23 cellular contexts compared by ENCODE assay signal in genomic region chr7:132328047-132328620, GRCh38.
DNase-seq lines count a peak whose midpoint lies in the region; ATAC-seq, FAIRE-seq and TF ChIP-seq lines count a peak whose summit lies in the region.
"Had no signal": no experiment of that assay in that cellular context is flagged by ENCODE, and none has a peak within 500 bp of the region (broad histone marks: within the 10 kb centered on the region; RNA-seq: fewer than 3 reads in every experiment).

No MANE protein-coding gene starts in this region.

- H3K9me3 Mint-ChIP-seq in neural crest cell = no peaks in the 10 kb centered on the region
- H3K9me3 Mint-ChIP-seq: CD8-positive, alpha-beta T cell had no signal

- H3K4me3 ChIP-seq in liver (ENCODE audit: low read depth in 1 of 3, low read length in 3 of 3) (no peak overlapping the region), HepG2 (replicated peaks in 1 of 3; ENCODE audit: insufficient read depth in 1 of 3, low read depth in 2 of 3, low read length in 3 of 3) (no peak overlapping the region)
- H3K4me3 ChIP-seq: BLaER1 treated with 17β-estradiol and CSF1 and Interleukin-3, amounts not matched to agents 10 nM and 100 nM; K562; MG63; Peyer's patch; SJSA1 had no signal

- intact Hi-C loops in HepG2 (cut with micrococcal nuclease; ENCODE audit: unreplicated experiment) = no loop called here
- intact Hi-C loops in left ventricle myocardium superior (cut with micrococcal nuclease) = no loop called here

- TF ChIP-seq POLR2A in HepG2 (IDR thresholded peaks at IDR 0.05; ENCODE audit: insufficient read depth in 1 of 2, low read depth in 2 of 2, low read length in 2 of 2) = no peak

- ATAC-seq in HepG2 (no peak), left ventricle myocardium superior (peak; percentile 87), GM18519 (IDR thresholded peaks at IDR 0.05; ENCODE audit: low FRiP score, unreplicated experiment) (no peak)
- ATAC-seq: CD8-positive, alpha-beta T cell; K562 had no signal

- TF ChIP-seq CTCF in liver (IDR thresholded peaks at IDR 0.05; ENCODE audit: low read depth, low read length, missing input control) (no peak), HepG2 (CRISPR knock-in tag; IDR thresholded peaks at IDR 0.05) (no peak), neural crest cell (conservative IDR thresholded peaks at IDR 0.05) (no peak)

- CTCF ChIA-PET in HepG2 (lab: Yijun Ruan, JAX; ENCODE audit: low intra/inter-chr PET ratio, low total read pairs) = no interaction called here

- no peak overlapping the region for H3K9ac ChIP-seq in liver (ENCODE audit: low read depth in 1 of 2, low read length in 2 of 2)
- H3K9ac ChIP-seq in HepG2 (ENCODE audit: insufficient read depth, low read depth, low read length) = no peak overlapping the region
- H3K9ac ChIP-seq: BLaER1 treated with 17β-estradiol and CSF1 and Interleukin-3, amounts not matched to agents 10 nM and 100 nM had no signal

- no peak overlapping the region for H2AFZ ChIP-seq in HepG2 (ENCODE audit: low read length)

- peak overlapping the region; percentile 78 for H3K27ac Mint-ChIP-seq in neural crest cell (ENCODE audit: unreplicated experiment)
- H3K27ac Mint-ChIP-seq: CD8-positive, alpha-beta T cell had no signal

- peaks cover 10% of the 10 kb centered on the region for H3K27me3 Mint-ChIP-seq in neural crest cell (ENCODE audit: low read depth)

- no peak for DNase-seq in HepG2 (ENCODE audit: low spot score)
- DNase-seq in left ventricle myocardium superior = peak; percentile 52
- DNase-seq in neural crest cell (ENCODE audit: low read depth, low spot score) = peak; percentile 52
- DNase-seq in mucosa of gallbladder (ENCODE audit: low spot score) = no peak
- no peak for DNase-seq in iPS-NIHi11 (ENCODE audit: low spot score)
- DNase-seq: 8988T; Calu3; CD8-positive, alpha-beta T cell; DMS53; GF-D8; MG63; NCI-H1048; NCI-H1417 treated with DMSO at 0.1 percent for 48 hours; NCI-H187; NCI-H446; NCI-H526; Peyer's patch had no signal

- H3K9me3 ChIP-seq in liver (ENCODE audit: control insufficient read depth in 4 of 4, low read length in 3 of 4) (no peaks in the 10 kb centered on the region), HepG2 (ENCODE audit: low read length) (no peaks in the 10 kb centered on the region)
- H3K9me3 ChIP-seq: BLaER1 treated with 17β-estradiol and CSF1 and Interleukin-3, amounts not matched to agents 10 nM and 100 nM; MG63; Peyer's patch; SJSA1 had no signal

- H3K27me3 ChIP-seq in liver (ENCODE audit: control insufficient read depth in 4 of 4, insufficient read depth in 4 of 4, low read length in 3 of 4) = no peaks in the 10 kb centered on the region
- peaks cover 1 to 32% of the 10 kb centered on the region in 2 experiments; a peak in 3 of 5 replicates for H3K27me3 ChIP-seq in HepG2 (ENCODE audit: control insufficient read depth in 1 of 2, insufficient read depth in 2 of 2, low read length in 2 of 2)
- H3K27me3 ChIP-seq: BLaER1 treated with 17β-estradiol and CSF1 and Interleukin-3, amounts not matched to agents 10 nM and 100 nM; MG63; Peyer's patch; SJSA1 had no signal

- H3K4me2 ChIP-seq in HepG2 (ENCODE audit: low read depth, low read length) = no peak overlapping the region

- FAIRE-seq in HepG2 (lab: Jason Lieb, UNC) = no peak
- FAIRE-seq: H54, K562 had no signal

- in situ Hi-C loops in HepG2 (cut with HindIII; ENCODE audit: extremely low pct_ligation_motif_present, low pct_unique_long_range_greater_than_20kb) = loop anchor here (5.0 kb wide), 1 partner anchor 244 kb away; no protein-coding TSS in a partner anchor

- H3K27ac ChIP-seq in liver (ENCODE audit: low read depth in 1 of 2, low read length in 2 of 2) (no peak overlapping the region), HepG2 (ENCODE audit: extremely low read length, insufficient read depth, low read length) (no peak overlapping the region)
- H3K27ac ChIP-seq: BLaER1 treated with 17β-estradiol and CSF1 and Interleukin-3, amounts not matched to agents 10 nM and 100 nM; Peyer's patch; SJSA1 had no signal

- H3K4me1 Mint-ChIP-seq in neural crest cell = peaks cover 65% of the 10 kb centered on the region

- BruUV-seq in HepG2 (replicated peaks; lab: Mats Ljungman, UMichigan) = no TSS peak

- H3K36me3 ChIP-seq in liver (ENCODE audit: control insufficient read depth in 4 of 4, insufficient read depth in 3 of 4, low read depth in 1 of 4, low read length in 3 of 4) (no peaks in the 10 kb centered on the region), HepG2 (replicated peaks in 1 of 2; ENCODE audit: control insufficient read depth in 1 of 2, insufficient read depth in 2 of 2, low read length in 2 of 2) (no peaks in the 10 kb centered on the region)
- H3K36me3 ChIP-seq: BLaER1 treated with 17β-estradiol and CSF1 and Interleukin-3, amounts not matched to agents 10 nM and 100 nM; MG63; Peyer's patch; SJSA1 had no signal

- no peaks in the 10 kb centered on the region for H3K79me2 ChIP-seq in HepG2 (ENCODE audit: insufficient read depth, low read length)

- TF ChIP-seq EP300 in HepG2 (IDR thresholded peaks at IDR 0.05; ENCODE audit: low read depth in 2 of 2, low read length in 2 of 2) = no peak
- TF ChIP-seq EP300 in HepG2 (CRISPR knock-in tag; IDR thresholded peaks at IDR 0.05; ENCODE audit: borderline replicate concordance) = no peak

- H3K4me1 ChIP-seq in liver (ENCODE audit: control insufficient read depth in 4 of 4, insufficient read depth in 4 of 4, low read length in 3 of 4) = no peaks in the 10 kb centered on the region
- H3K4me1 ChIP-seq in HepG2 (ENCODE audit: insufficient read depth, low read length) = no peaks in the 10 kb centered on the region
- H3K4me1 ChIP-seq: BLaER1 treated with 17β-estradiol and CSF1 and Interleukin-3, amounts not matched to agents 10 nM and 100 nM; Peyer's patch; SJSA1 had no signal

- POLR2A ChIA-PET in HepG2 (lab: Yijun Ruan, JAX) = no interaction called here

- H3K36me3 Mint-ChIP-seq in neural crest cell (ENCODE audit: low read depth) = no peaks in the 10 kb centered on the region
- H3K36me3 Mint-ChIP-seq: CD8-positive, alpha-beta T cell had no signal

- TF ChIP-seq RAD21 in liver (IDR thresholded peaks at IDR 0.05) (no peak), HepG2 (CRISPR knock-in tag; IDR thresholded peaks at IDR 0.05) (no peak)

- peak overlapping the region; percentile 69 for H3K4me3 Mint-ChIP-seq in neural crest cell
- H3K4me3 Mint-ChIP-seq: CD8-positive, alpha-beta T cell had no signal

- H4K20me1 ChIP-seq in HepG2 (ENCODE audit: insufficient read depth, low read length) = no peaks in the 10 kb centered on the region
- H4K20me1 ChIP-seq: BLaER1 treated with 17β-estradiol and CSF1 and Interleukin-3, amounts not matched to agents 10 nM and 100 nM had no signal

- 76% methylated on average over 13 of the region's 13 CpGs for WGBS in liver
- WGBS in HepG2 (ENCODE audit: low lambda C conversion rate) = 28% methylated on average over 4 of the region's 13 CpGs

TF ChIP-seq in liver, 16 proteins besides CTCF, POLR2A, EP300 and RAD21 (continues in another document):
- TF ChIP-seq NR2F2 (IDR thresholded peaks at IDR 0.05) (peak; percentile 84), JUND (IDR thresholded peaks at IDR 0.05) (no peak), HNF4G (IDR thresholded peaks at IDR 0.05) (no peak), RXRA (IDR thresholded peaks at IDR 0.05) (peak; percentile 31 to 58)
- TF ChIP-seq, protein P1, sequence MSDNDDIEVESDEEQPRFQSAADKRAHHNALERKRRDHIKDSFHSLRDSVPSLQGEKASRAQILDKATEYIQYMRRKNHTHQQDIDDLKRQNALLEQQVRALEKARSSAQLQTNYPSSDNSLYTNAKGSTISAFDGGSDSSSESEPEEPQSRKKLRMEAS (IDR thresholded peaks at IDR 0.05) = no peak

TF ChIP-seq in HepG2, 621 proteins besides CTCF, POLR2A, EP300 and RAD21:
- TF ChIP-seq BRCA1 (CRISPR knock-in tag; IDR thresholded peaks at IDR 0.05) = no peak
- no peak for TF ChIP-seq MXD4 (CRISPR knock-in tag; IDR thresholded peaks at IDR 0.05)
- no peak for TF ChIP-seq TEAD3 (CRISPR knock-in tag; optimal IDR thresholded peaks at IDR 0.05; ENCODE audit: borderline replicate concordance)

Comparison
In these comparisons a context has a peak if more than half of its experiments do, and no peak if none do; other contexts are left out.
1. DNase-seq: peak in left ventricle myocardium superior (single experiment) and neural crest cell (single experiment); none in HepG2 (single experiment), mucosa of gallbladder (single experiment) and iPS-NIHi11 (single experiment).